ENCODE assay signal across 9 cellular contexts in genomic region chr5:14675309-14675708, GRCh38. TPM values are rescaled to one million over a fixed set of nuclear protein-coding genes. Genes with fewer than 3 reads are reported as not detected.
A peak's percentile ranks its signal among the peaks of the same experiment; 100 is the strongest.
DNase-seq lines count a peak whose midpoint lies in the region; ATAC-seq and TF ChIP-seq lines count a peak whose summit lies in the region.
"Had no signal": no experiment of that assay in that cellular context is flagged by ENCODE, and none has a peak within 500 bp of the region (broad histone marks: within the 10 kb centered on the region; RNA-seq: fewer than 3 reads in every experiment).

No MANE protein-coding gene starts in this region.

- H3K4me3 ChIP-seq in GM12865 (ENCODE audit: low read depth, low read length) (peak overlapping the region; percentile 47), neural progenitor cell (no peak overlapping the region)

- ATAC-seq in GM21737 (IDR thresholded peaks at IDR 0.05; ENCODE audit: unreplicated experiment) (peak; percentile 1), HG03565 (IDR thresholded peaks at IDR 0.05; ENCODE audit: unreplicated experiment) (no peak)

- H3K36me3 Mint-ChIP-seq in activated T-helper 1 cell treated with anti-CD3 and anti-CD28 coated beads, Interleukin-12 subunit alpha, Interleukin-12 subunit beta, Interleukin-2, Interleukin-4 antibody, amounts not matched to agents 30 ng/mL and 10 ng/mL and 1 ng/mL, durations not matched to agents 14 hours and 24 hours and 36 hours (ENCODE audit: low read depth): peaks cover 38% of the 10 kb centered on the region
- H3K36me3 Mint-ChIP-seq in neural progenitor cell: peaks cover 6% of the 10 kb centered on the region

- peak overlapping the region; percentile 8 for H3K27ac ChIP-seq in neural progenitor cell
- H3K27ac ChIP-seq in RWPE1: no peak overlapping the region

- peak overlapping the region; percentile 82 for H3K27ac Mint-ChIP-seq in activated T-helper 1 cell treated with anti-CD3 and anti-CD28 coated beads, Interleukin-12 subunit alpha, Interleukin-12 subunit beta, Interleukin-2, Interleukin-4 antibody, amounts not matched to agents 30 ng/mL and 10 ng/mL and 1 ng/mL, durations not matched to agents 14 hours and 24 hours and 36 hours
- H3K27ac Mint-ChIP-seq in neural progenitor cell: no peak overlapping the region

- peaks cover 4% of the 10 kb centered on the region for H3K36me3 ChIP-seq in neural progenitor cell

- no peaks in the 10 kb centered on the region for H3K27me3 Mint-ChIP-seq in activated T-helper 1 cell treated with anti-CD3 and anti-CD28 coated beads, Interleukin-12 subunit alpha, Interleukin-12 subunit beta, Interleukin-2, Interleukin-4 antibody, amounts not matched to agents 30 ng/mL and 10 ng/mL and 1 ng/mL, durations not matched to agents 14 hours and 24 hours and 36 hours (ENCODE audit: insufficient read depth)
- no peaks in the 10 kb centered on the region for H3K27me3 Mint-ChIP-seq in neural progenitor cell (ENCODE audit: insufficient read depth, low read depth)

- peaks cover 18% of the 10 kb centered on the region for H3K4me1 ChIP-seq in neural progenitor cell

- H3K4me3 Mint-ChIP-seq in activated T-helper 1 cell treated with anti-CD3 and anti-CD28 coated beads, Interleukin-12 subunit alpha, Interleukin-12 subunit beta, Interleukin-2, Interleukin-4 antibody, amounts not matched to agents 30 ng/mL and 10 ng/mL and 1 ng/mL, durations not matched to agents 14 hours and 24 hours and 36 hours: peak overlapping the region; percentile 46
- no peak overlapping the region for H3K4me3 Mint-ChIP-seq in neural progenitor cell

- POLR2A ChIA-PET in RWPE1 (lab: Yijun Ruan, JAX; ENCODE audit: low non-redundant PET): no interaction called here

- peaks cover 73% of the 10 kb centered on the region for H3K4me1 Mint-ChIP-seq in activated T-helper 1 cell treated with anti-CD3 and anti-CD28 coated beads, Interleukin-12 subunit alpha, Interleukin-12 subunit beta, Interleukin-2, Interleukin-4 antibody, amounts not matched to agents 30 ng/mL and 10 ng/mL and 1 ng/mL, durations not matched to agents 14 hours and 24 hours and 36 hours (ENCODE audit: low read depth)
- peaks cover 16% of the 10 kb centered on the region for H3K4me1 Mint-ChIP-seq in neural progenitor cell

- intact Hi-C loops in activated T-helper 1 cell treated with anti-CD3 and anti-CD28 coated beads, Interleukin-12 subunit alpha, Interleukin-12 subunit beta, Interleukin-2, Interleukin-4 antibody, amounts not matched to agents 30 ng/mL and 10 ng/mL and 1 ng/mL, durations not matched to agents 14 hours and 24 hours and 36 hours (cut with micrococcal nuclease): loop anchor here (1.0 kb wide), 1 partner anchor 31 kb away; no protein-coding TSS in a partner anchor

- H3K9me3 ChIP-seq in neural progenitor cell (ENCODE audit: low read depth): no peaks in the 10 kb centered on the region

- H3F3A ChIP-seq in neural progenitor cell (ENCODE audit: low read depth): no peaks in the 10 kb centered on the region

- no peak for TF ChIP-seq CTCF in GM12865 (IDR thresholded peaks at IDR 0.05; ENCODE audit: insufficient read depth, low read depth, low read length, missing control alignments)
- no peak for TF ChIP-seq CTCF in neural progenitor cell (IDR thresholded peaks at IDR 0.05)
- TF ChIP-seq CTCF in RWPE1 (conservative IDR thresholded peaks at IDR 0.05; ENCODE audit: low read depth): no peak

- no peaks in the 10 kb centered on the region for H3K27me3 ChIP-seq in neural progenitor cell

- DNase-seq in GM12865 (ENCODE audit: low read depth) (no peak), neural progenitor cell (ENCODE audit: low spot score) (no peak), RWPE1 (ENCODE audit: low spot score) (no peak), NCI-H146 (lab: John Stamatoyannopoulos, UW) (no peak), cerebellum (ENCODE audit: low spot score) (no peak)
- DNase-seq in activated T-helper 1 cell treated with anti-CD3 and anti-CD28 coated beads, Interleukin-12 subunit alpha, Interleukin-12 subunit beta, Interleukin-2, Interleukin-4 antibody, amounts not matched to agents 30 ng/mL and 10 ng/mL and 1 ng/mL, durations not matched to agents 14 hours and 24 hours and 36 hours (ENCODE audit: low spot score): no peak
- DNase-seq: NCI-H82 had no signal

- H3K79me2 ChIP-seq in neural progenitor cell (ENCODE audit: low read depth): peaks cover 71% of the 10 kb centered on the region

- no peak overlapping the region for H2AFZ ChIP-seq in neural progenitor cell (replicated peaks)

- CTCF ChIA-PET in RWPE1 (lab: Yijun Ruan, JAX): no interaction called here

- no peak overlapping the region for H3K9ac ChIP-seq in neural progenitor cell

- peak overlapping the region; percentile 46 for H3K4me2 ChIP-seq in neural progenitor cell

- H4K20me1 ChIP-seq in neural progenitor cell (ENCODE audit: low read depth): peaks cover 42% of the 10 kb centered on the region

- H3K9me3 Mint-ChIP-seq in activated T-helper 1 cell treated with anti-CD3 and anti-CD28 coated beads, Interleukin-12 subunit alpha, Interleukin-12 subunit beta, Interleukin-2, Interleukin-4 antibody, amounts not matched to agents 30 ng/mL and 10 ng/mL and 1 ng/mL, durations not matched to agents 14 hours and 24 hours and 36 hours: no peaks in the 10 kb centered on the region
- H3K9me3 Mint-ChIP-seq in neural progenitor cell: no peaks in the 10 kb centered on the region

RNA-seq across cellular contexts. Expression of gene OTULIN, which starts 10.8 kb away (rescaled TPM):
- 57.4 and 58.7 TPM in 2 replicates for total RNA-seq in activated T-helper 1 cell treated with anti-CD3 and anti-CD28 coated beads, Interleukin-12 subunit alpha, Interleukin-12 subunit beta, Interleukin-2, Interleukin-4 antibody, amounts not matched to agents 30 ng/mL and 10 ng/mL and 1 ng/mL, durations not matched to agents 14 hours and 24 hours and 36 hours
- total RNA-seq in neural progenitor cell (ENCODE audit: low replicate concordance) (23.1 and 32.9 TPM in 2 replicates), cerebellum (24.5 TPM)
